In the genomic region with DNA sequence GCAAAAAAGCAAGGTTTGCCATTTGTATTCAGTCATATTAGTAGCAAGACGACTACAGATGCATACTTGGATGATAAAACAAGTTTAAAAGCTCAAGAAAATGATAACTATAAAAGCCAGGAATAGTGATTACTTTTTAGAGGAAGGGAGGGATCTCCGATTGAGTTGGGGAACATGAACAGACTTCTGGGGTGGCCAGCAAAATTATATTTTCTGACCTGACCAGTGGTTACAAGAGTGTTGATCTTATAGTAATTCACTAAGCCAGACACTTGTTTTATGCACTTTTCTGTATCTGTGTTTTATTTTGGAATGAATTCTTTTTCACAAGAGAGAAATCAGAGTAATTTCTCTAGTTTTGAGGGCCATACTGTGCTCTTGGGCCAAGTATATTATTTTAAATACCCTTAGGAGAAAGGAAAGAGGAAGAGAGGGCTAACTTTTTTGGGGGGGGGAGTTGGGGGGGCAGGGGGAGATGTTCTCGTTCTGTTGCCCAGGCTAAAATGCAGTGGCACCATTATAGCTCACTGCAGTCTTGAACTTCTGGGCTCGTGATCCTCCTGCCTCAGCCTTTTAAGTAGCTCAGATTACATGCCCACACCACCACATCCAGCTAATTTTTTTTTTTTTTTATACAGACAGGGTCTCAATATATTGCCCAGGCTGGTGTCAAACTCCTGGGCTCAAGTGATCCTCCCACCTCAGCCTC, we compare ENCODE assay signal across 15 cellular contexts. TPM values are rescaled to one million over a fixed set of nuclear protein-coding genes. Genes with fewer than 3 reads are reported as not detected.
DNase-seq lines count a peak whose midpoint lies in the region; ATAC-seq, FAIRE-seq and TF ChIP-seq lines count a peak whose summit lies in the region.
"Had no signal": no experiment of that assay in that cellular context is flagged by ENCODE, and none has a peak within 500 bp of the region (broad histone marks: within the 10 kb centered on the region; RNA-seq: fewer than 3 reads in every experiment).

No MANE protein-coding gene starts in this region.

- TF ChIP-seq POLR2A in endothelial cell of umbilical vein (IDR thresholded peaks at IDR 0.05; ENCODE audit: low read depth, low read length) = no peak

- peaks cover 3% of the 10 kb centered on the region for H3K9me3 Mint-ChIP-seq in activated B cell treated with CpG ODN at 0.5 μM for 24 hours
- H3K9me3 Mint-ChIP-seq: type B pancreatic cell had no signal

- H3K36me3 ChIP-seq in endothelial cell of umbilical vein (ENCODE audit: control insufficient read depth in 2 of 2, extremely low read depth in 1 of 2, insufficient read depth in 2 of 2, low read length in 2 of 2) = peaks cover 6 to 39% of the 10 kb centered on the region in 2 experiments
- H3K36me3 ChIP-seq in GM23248 (ENCODE audit: low read depth) = peaks cover 40% of the 10 kb centered on the region

- no peaks in the 10 kb centered on the region for H3K9me1 ChIP-seq in endothelial cell of umbilical vein (replicated peaks; ENCODE audit: control insufficient read depth, extremely low read depth, insufficient read depth, low read length)

- H3K4me3 Mint-ChIP-seq in activated B cell treated with CpG ODN at 0.5 μM for 24 hours = peak overlapping the region; percentile 32
- H3K4me3 Mint-ChIP-seq: type B pancreatic cell had no signal

- H3K36me3 Mint-ChIP-seq in activated B cell treated with CpG ODN at 0.5 μM for 24 hours (ENCODE audit: low read depth) = peaks cover 70% of the 10 kb centered on the region

- H3F3A ChIP-seq in GM23248 (ENCODE audit: insufficient read depth) = peaks cover 50% of the 10 kb centered on the region

- H4K20me1 ChIP-seq in endothelial cell of umbilical vein (replicated peaks; ENCODE audit: control insufficient read depth, extremely low read depth, insufficient read depth, low read length) = no peaks in the 10 kb centered on the region
- H4K20me1 ChIP-seq in GM23248 (ENCODE audit: insufficient read depth) = no peaks in the 10 kb centered on the region

- 75% methylated on average over 4 of the region's 4 CpGs for WGBS in right cardiac atrium
- WGBS in GM23248 (ENCODE audit: low coverage in 1 of 2, low lambda C conversion rate in 2 of 2, missing lambda C conversion rate in 2 of 2), 2 experiments = 73 to 89% methylated on average over 2 to 4 of the region's 4 CpGs

- peak overlapping the region; percentile 21 for H3K27ac ChIP-seq in right cardiac atrium (ENCODE audit: low read length)
- peak overlapping the region; percentile 90 for H3K27ac ChIP-seq in endothelial cell of umbilical vein (ENCODE audit: insufficient read depth, low read depth, low read length)
- no peak overlapping the region for H3K27ac ChIP-seq in GM23248

- no peaks in the 10 kb centered on the region for H3K9me2 ChIP-seq in GM23248 (ENCODE audit: insufficient read depth)

- H3K9ac ChIP-seq in endothelial cell of umbilical vein (replicated peaks; ENCODE audit: extremely low read depth, insufficient read depth, low read length) (peak overlapping the region; percentile 64), GM23248 (no peak overlapping the region)

- H3K4me1 Mint-ChIP-seq in activated B cell treated with CpG ODN at 0.5 μM for 24 hours = peaks cover 90% of the 10 kb centered on the region

- no TSS peak for BruUV-seq in endothelial cell of umbilical vein (replicated peaks; lab: Mats Ljungman, UMichigan)

- CTCF ChIA-PET in activated B cell treated with CpG ODN at 0.5 μM for 24 hours (lab: Charles Lee) (interaction anchor here (0.9 to 1.2 kb wide), 2 partner anchors 34 to 51 kb away, joined by 5 to 6 read pairs; no protein-coding TSS in a partner anchor), endothelial cell of umbilical vein (lab: Charles Lee) (interaction anchor here (2.9 kb wide), 1 partner anchor 16 kb away, joined by 11 read pairs; no protein-coding TSS in a partner anchor)

- H2AFZ ChIP-seq in endothelial cell of umbilical vein (ENCODE audit: low read depth, low read length) (no peak overlapping the region), GM23248 (no peak overlapping the region)

- in situ Hi-C loops in GM23248 (cut with MboI) = no loop called here

- no peak for FAIRE-seq in endothelial cell of umbilical vein (lab: Jason Lieb, UNC)

- peaks cover 20% of the 10 kb centered on the region for H3K4me1 ChIP-seq in right cardiac atrium (ENCODE audit: control insufficient read depth, insufficient read depth, low read length)
- H3K4me1 ChIP-seq in endothelial cell of umbilical vein (ENCODE audit: control insufficient read depth, extremely low read depth, insufficient read depth, low read length) = peaks cover 91% of the 10 kb centered on the region
- peaks cover 45% of the 10 kb centered on the region for H3K4me1 ChIP-seq in GM23248 (ENCODE audit: insufficient read depth)

- dilution Hi-C loops in endothelial cell of umbilical vein (cut with MboI; ENCODE audit: extremely low pct_ligation_motif_present, low sequenced_read_pairs) = no loop called here

- POLR2A ChIA-PET in activated B cell treated with CpG ODN at 0.5 μM for 24 hours (lab: Charles Lee) = interaction anchor here (0.5 to 2.2 kb wide), 3 partner anchors 15 to 442 kb away, joined by 5 to 8 read pairs (median 7); no protein-coding TSS in a partner anchor
- POLR2A ChIA-PET in endothelial cell of umbilical vein (lab: Charles Lee) = interaction anchor here (0.6 to 1.1 kb wide), 4 partner anchors 8 to 51 kb away, joined by 3 to 7 read pairs (median 3); no protein-coding TSS in a partner anchor

- intact Hi-C loops in right cardiac atrium (cut with DNase I) = no loop called here
- intact Hi-C loops in left cardiac atrium (cut with DNase I) = no loop called here
- intact Hi-C loops in activated B cell treated with CpG ODN at 0.5 μM for 24 hours (cut with micrococcal nuclease) = loop anchor here (2.0 kb wide), 1 partner anchor 19 kb away; no protein-coding TSS in a partner anchor
- intact Hi-C loops in endothelial cell of umbilical vein (cut with micrococcal nuclease) = no loop called here

- H3K4me3 ChIP-seq in right cardiac atrium (ENCODE audit: low read length) (no peak overlapping the region), endothelial cell of umbilical vein (replicated peaks in 1 of 3; ENCODE audit: insufficient read depth in 1 of 3, low read depth in 1 of 3, low read length in 3 of 3) (no peak overlapping the region), GM23248 (no peak overlapping the region)

- H3K27ac Mint-ChIP-seq in activated B cell treated with CpG ODN at 0.5 μM for 24 hours = peak overlapping the region; percentile 69
- H3K27ac Mint-ChIP-seq: type B pancreatic cell had no signal

- H3K79me2 ChIP-seq in endothelial cell of umbilical vein (ENCODE audit: control insufficient read depth, insufficient read depth, low read length) = peaks cover 66% of the 10 kb centered on the region
- H3K79me2 ChIP-seq in GM23248 (ENCODE audit: insufficient read depth) = peaks cover 80% of the 10 kb centered on the region

- no peaks in the 10 kb centered on the region for H3K27me3 Mint-ChIP-seq in activated B cell treated with CpG ODN at 0.5 μM for 24 hours

- TF ChIP-seq CTCF in activated B cell treated with CpG ODN at 0.5 μM for 24 hours (IDR thresholded peaks at IDR 0.05) (no peak), endothelial cell of umbilical vein (IDR thresholded peaks at IDR 0.05; ENCODE audit: extremely low read depth in 1 of 2, insufficient read depth in 1 of 2, low read depth in 1 of 2, low read length in 2 of 2) (no peak)

- H3K27me3 ChIP-seq in right cardiac atrium (ENCODE audit: control insufficient read depth, insufficient read depth) (no peaks in the 10 kb centered on the region), endothelial cell of umbilical vein (ENCODE audit: control insufficient read depth in 2 of 2, insufficient read depth in 2 of 2, low read length in 2 of 2) (no peaks in the 10 kb centered on the region), GM23248 (replicated peaks; ENCODE audit: insufficient read depth) (no peaks in the 10 kb centered on the region)

- no peak for DNase-seq in right cardiac atrium
- DNase-seq in left cardiac atrium = no peak
- DNase-seq in activated B cell treated with CpG ODN at 0.5 μM for 24 hours = no peak
- DNase-seq in endothelial cell of umbilical vein (ENCODE audit: low read depth, low spot score) = no peak
- DNase-seq in NK-92 (lab: John Stamatoyannopoulos, UW; ENCODE audit: unreplicated experiment) = no peak
- no peak for DNase-seq in GM23248
- DNase-seq: AML-193; foreskin melanocyte; IMR-90; NCI-H2171; NCI-H82; stimulated activated CD4-positive, alpha-beta T cell treated with anti-CD3 and anti-CD28 coated beads, Interleukin-4, amount 100 ng/mL, for 1 hour had no signal

- H3K9me3 ChIP-seq in right cardiac atrium (ENCODE audit: control insufficient read depth, low read length) = no peaks in the 10 kb centered on the region
- H3K9me3 ChIP-seq in endothelial cell of umbilical vein (replicated peaks; ENCODE audit: control insufficient read depth, insufficient read depth, low read length) = no peaks in the 10 kb centered on the region
- no peaks in the 10 kb centered on the region for H3K9me3 ChIP-seq in GM23248 (ENCODE audit: low read depth)

- ATAC-seq in right cardiac atrium = no peak
- ATAC-seq in left cardiac atrium = no peak
- no peak for ATAC-seq in activated B cell treated with CpG ODN at 0.5 μM for 24 hours (ENCODE audit: low read depth)
- ATAC-seq in HG02884 (IDR thresholded peaks at IDR 0.05; ENCODE audit: unreplicated experiment) = no peak
- ATAC-seq in HG02759 (IDR thresholded peaks at IDR 0.05; ENCODE audit: unreplicated experiment) = no peak

- H3K4me2 ChIP-seq in endothelial cell of umbilical vein (ENCODE audit: insufficient read depth, low read length) (peak overlapping the region; percentile 6), GM23248 (ENCODE audit: unreplicated experiment) (no peak overlapping the region)

TF ChIP-seq in endothelial cell of umbilical vein, 7 proteins besides CTCF, POLR2A, EP300 and RAD21 (continues in another document):
- TF ChIP-seq FOS (IDR thresholded peaks at IDR 0.05; ENCODE audit: borderline replicate concordance, insufficient read depth, low read length) = no peak
- TF ChIP-seq POLR2AphosphoS5 (IDR thresholded peaks at IDR 0.05; ENCODE audit: insufficient read depth, low read depth, low read length) = no peak
- no peak for TF ChIP-seq EZH2 (IDR thresholded peaks at IDR 0.05; ENCODE audit: borderline replicate concordance, low read depth, low read length, severe bottlenecking)

RNA-seq across cellular contexts. Expression of gene TGFBR2, which starts 57.3 kb away (rescaled TPM):
- total RNA-seq in right cardiac atrium (100 to 1,000 TPM; 196 to 255 (median 212) TPM), left cardiac atrium (100 to 1,000 TPM; 234 to 243 TPM), activated B cell treated with CpG ODN at 0.5 μM for 24 hours (99.1 and 104 TPM in 2 replicates), endothelial cell of umbilical vein (250 and 259 TPM in 2 replicates)
- polyA plus RNA-seq in right cardiac atrium (77.7 TPM), endothelial cell of umbilical vein (203 and 227 TPM in 2 replicates), GM23248 (2016; fragmentation: Nextera tagmentation; extraction: Ambion mirVana) (134 and 135 TPM in 2 replicates)
- 180 and 183 TPM in 2 replicates for polyA plus RNA-seq in endothelial cell of umbilical vein (2011; cell fraction: cytosol; rRNA removed)
- 156 and 180 TPM in 2 replicates for polyA plus RNA-seq in endothelial cell of umbilical vein (2011; cell fraction: nucleus; rRNA removed)
- polyA plus RNA-seq in endothelial cell of umbilical vein (2012) = 157 and 193 TPM in 2 replicates
- 448 and 461 TPM in 2 replicates for polyA minus RNA-seq in endothelial cell of umbilical vein
- 8.2 TPM for polyA minus RNA-seq in endothelial cell of umbilical vein (2011; cell fraction: cytosol; rRNA and poly(A)+ RNA removed)
- polyA minus RNA-seq in endothelial cell of umbilical vein (2011; cell fraction: nucleus; rRNA and poly(A)+ RNA removed) = 268 and 339 TPM in 2 replicates
- 179 and 188 TPM in 2 replicates for total RNA-seq in GM23248 (2014; rRNA removed; shearing (Covaris generic))
